ENCODE assay signal across 9 cellular contexts in the genomic region with DNA sequence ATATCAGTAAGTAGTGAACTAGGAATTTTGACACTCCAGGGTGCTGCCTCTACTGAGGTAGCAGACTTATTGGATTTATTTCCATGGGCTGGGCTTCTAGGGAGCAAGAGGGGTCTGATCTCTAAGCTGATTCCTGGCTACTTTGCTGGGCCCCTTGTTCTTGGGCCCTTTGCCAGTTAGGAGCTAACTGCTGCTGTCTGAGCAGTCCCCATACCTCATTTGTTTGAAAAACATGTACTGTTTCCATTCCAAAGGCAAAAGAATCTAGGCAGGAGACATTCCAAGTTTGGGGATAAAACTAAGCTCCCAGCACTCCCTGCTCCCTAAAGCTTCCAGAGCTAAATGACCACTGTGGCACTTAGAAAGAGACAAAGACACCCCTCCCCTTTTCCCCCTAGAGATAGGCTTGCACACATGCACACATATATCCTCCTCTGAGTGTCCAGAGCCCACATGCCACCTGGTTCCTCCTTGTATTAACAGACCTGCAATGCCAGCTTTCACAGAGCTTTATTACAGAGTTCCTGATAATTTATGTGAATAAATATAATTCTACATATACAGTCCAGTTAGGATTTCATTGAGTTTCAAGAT. TPM values are rescaled to one million over a fixed set of nuclear protein-coding genes. Genes with fewer than 3 reads are reported as not detected.
DNase-seq lines count a peak whose midpoint lies in the region; ATAC-seq and TF ChIP-seq lines count a peak whose summit lies in the region.
"Had no signal": no experiment of that assay in that cellular context is flagged by ENCODE, and none has a peak within 500 bp of the region (broad histone marks: within the 10 kb centered on the region; RNA-seq: fewer than 3 reads in every experiment).

No MANE protein-coding gene starts in this region.

- peak overlapping the region; percentile 68 for H3K27ac Mint-ChIP-seq in activated T-cell treated with anti-CD3 and anti-CD28 coated beads, Interleukin-2, amount 50 U/mL, for 24 hours

- no peaks in the 10 kb centered on the region for H3K27me3 Mint-ChIP-seq in activated T-cell treated with anti-CD3 and anti-CD28 coated beads, Interleukin-2, amount 50 U/mL, for 24 hours

- intact Hi-C loops in thyroid gland (cut with DNase I), result loop anchor here (2.0 kb wide), 2 partner anchors 217 to 225 kb away; a partner anchor contains a TSS

- no peaks in the 10 kb centered on the region for H3K9me3 Mint-ChIP-seq in activated T-cell treated with anti-CD3 and anti-CD28 coated beads, Interleukin-2, amount 50 U/mL, for 24 hours
- H3K9me3 Mint-ChIP-seq: activated naive CD4-positive, alpha-beta T cell treated with anti-CD3 and anti-CD28 coated beads for 36 hours had no signal

- H3K27ac ChIP-seq in VCaP, result 0 out of 2 replicates have a peak overlapping the region, but pooled peaks have one; percentile 5
- peak overlapping the region in 2 of 3 donors; percentile 36 to 68 for H3K27ac ChIP-seq in thyroid gland

- H3K36me3 Mint-ChIP-seq in activated T-cell treated with anti-CD3 and anti-CD28 coated beads, Interleukin-2, amount 50 U/mL, for 24 hours (ENCODE audit: low read depth), result peaks cover 55% of the 10 kb centered on the region

- no peak for TF ChIP-seq POLR2A in thyroid gland (IDR thresholded peaks at IDR 0.05)

- H3K36me3 ChIP-seq in thyroid gland, result peaks cover 0 to 2% of the 10 kb centered on the region in 2 donors

- no peak overlapping the region for H3K4me3 Mint-ChIP-seq in activated T-cell treated with anti-CD3 and anti-CD28 coated beads, Interleukin-2, amount 50 U/mL, for 24 hours
- H3K4me3 Mint-ChIP-seq: activated naive CD4-positive, alpha-beta T cell treated with anti-CD3 and anti-CD28 coated beads for 36 hours had no signal

- H3K4me3 ChIP-seq in thyroid gland (replicated peaks in 1 of 3), result no peak overlapping the region

- no peaks in the 10 kb centered on the region for H3K27me3 ChIP-seq in thyroid gland

- no peaks in the 10 kb centered on the region for H3K9me3 ChIP-seq in thyroid gland

- no peak for ATAC-seq in HG03460 (IDR thresholded peaks at IDR 0.05; ENCODE audit: unreplicated experiment)

- peaks cover 9 to 11% of the 10 kb centered on the region in 2 donors for H3K4me1 ChIP-seq in thyroid gland

- DNase-seq in activated T-cell treated with anti-CD3 and anti-CD28 coated beads, Interleukin-2, amount 50 U/mL, for 24 hours, result no peak
- DNase-seq in activated T-cell treated with anti-CD3 and anti-CD28 coated beads, Interleukin-2, amount 50 U/mL, for 48 hours, result no peak
- DNase-seq in left kidney (ENCODE audit: low read depth, low spot score), result peak; percentile 44
- DNase-seq in thyroid gland, result no peak
- DNase-seq in NCI-H2171 treated with DMSO at 0.1 percent for 48 hours (lab: John Stamatoyannopoulos, UW), result no peak
- DNase-seq in effector CD8-positive, alpha-beta T cell (lab: John Stamatoyannopoulos, UW), result no peak

- H3K4me1 Mint-ChIP-seq in activated T-cell treated with anti-CD3 and anti-CD28 coated beads, Interleukin-2, amount 50 U/mL, for 24 hours (ENCODE audit: low read depth), result peaks cover 57% of the 10 kb centered on the region

- TF ChIP-seq CTCF in VCaP (conservative IDR thresholded peaks at IDR 0.05) (no peak), thyroid gland (IDR thresholded peaks at IDR 0.05) (no peak)

RNA-seq across cellular contexts. Expression of a gene that starts 22.7 kb away (rescaled TPM):
- 10 to 100 TPM; 25.3 to 35.6 (median 34.0) TPM for total RNA-seq in thyroid gland
